ENCODE assay signal across 10 cellular contexts in genomic region chr14:75459099-75459741, GRCh38. TPM values are rescaled to one million over a fixed set of nuclear protein-coding genes. Genes with fewer than 3 reads are reported as not detected.
DNase-seq lines count a peak whose midpoint lies in the region; ATAC-seq and TF ChIP-seq lines count a peak whose summit lies in the region.
"Had no signal": no experiment of that assay in that cellular context is flagged by ENCODE, and none has a peak within 500 bp of the region (broad histone marks: within the 10 kb centered on the region; RNA-seq: fewer than 3 reads in every experiment).

No MANE protein-coding gene starts in this region.

- no peaks in the 10 kb centered on the region for H3K9me3 ChIP-seq in PC-9 (ENCODE audit: insufficient read depth, low read depth)

- intact Hi-C loops in PC-9 (cut with micrococcal nuclease; ENCODE audit: unreplicated experiment) (loop anchor here (1.0 to 10.0 kb wide), 13 partner anchors 9 to 1456 kb away; partner anchors contain the start of genes DLST and TMED10), left cardiac atrium (cut with DNase I) (no loop called here)

- H3K4me3 ChIP-seq in PC-9 = no peak overlapping the region; the same call in 1 of the 2 replicates

- H3K36me3 ChIP-seq in PC-9 (ENCODE audit: low read depth) = peaks cover 36% of the 10 kb centered on the region

- TF ChIP-seq CTCF in HFFc6 (IDR thresholded peaks at IDR 0.05) (no peak), PC-9 (conservative IDR thresholded peaks at IDR 0.05) (no peak)

- no peaks in the 10 kb centered on the region for H3K9me3 Mint-ChIP-seq in HFFc6

- peak overlapping the region; percentile 80 for H3K4me2 ChIP-seq in PC-9

- DNase-seq in HFFc6 (no peak), PC-9 (peak; percentile 99 to 100), left cardiac atrium (peak; percentile 66), putamen (ENCODE audit: low spot score) (peak; percentile 50), OCI-M1 (lab: John Stamatoyannopoulos, UW) (no peak), activated gamma-delta T cell (lab: John Stamatoyannopoulos, UW) (no peak)
- DNase-seq: stimulated activated CD4-positive, alpha-beta T cell treated with anti-CD3 and anti-CD28 coated beads, Interleukin-4, amount 100 ng/mL, for 4 hours had no signal

- H3K27ac Mint-ChIP-seq in HFFc6 = peak overlapping the region; percentile 33; the same call in 1 of the 2 replicates

- no peaks in the 10 kb centered on the region; the same call in 1 of the 2 replicates for H3K27me3 Mint-ChIP-seq in HFFc6 (ENCODE audit: insufficient read depth)

- no peak overlapping the region for H3K4me3 Mint-ChIP-seq in HFFc6
- H3K4me3 Mint-ChIP-seq: brain had no signal

- peaks cover 84% of the 10 kb centered on the region for H3K4me1 ChIP-seq in PC-9 (replicated peaks; ENCODE audit: insufficient read depth)

- H3F3A ChIP-seq in PC-9 (ENCODE audit: insufficient read depth, low read depth) = peaks cover 52% of the 10 kb centered on the region

- H2AFZ ChIP-seq in PC-9 = no peak overlapping the region

- peak overlapping the region; percentile 94 for H3K27ac ChIP-seq in PC-9

- POLR2A ChIA-PET in PC-9 (lab: Charles Lee; ENCODE audit: unreplicated experiment) = interaction anchor here (0.5 to 1.0 kb wide), 15 partner anchors 10 to 1498 kb away, joined by 3 to 17 read pairs (median 5); no protein-coding TSS in a partner anchor

- peaks cover 37% of the 10 kb centered on the region for H3K4me1 Mint-ChIP-seq in HFFc6 (ENCODE audit: low read depth)

- H3K9me2 ChIP-seq in PC-9 (ENCODE audit: insufficient read depth) = no peaks in the 10 kb centered on the region

- H3K79me2 ChIP-seq in PC-9 (ENCODE audit: low read depth) = peaks cover 90% of the 10 kb centered on the region

- ATAC-seq in left cardiac atrium (peak; percentile 81 to 91), HG03095 (IDR thresholded peaks at IDR 0.05; ENCODE audit: unreplicated experiment) (no peak), HG02588 (IDR thresholded peaks at IDR 0.05; ENCODE audit: unreplicated experiment) (no peak)

- no TSS peak for BruUV-seq in PC-9 (replicated peaks; lab: Mats Ljungman, UMichigan)

- H4K20me1 ChIP-seq in PC-9 (ENCODE audit: insufficient read depth) = no peaks in the 10 kb centered on the region

- H3K36me3 Mint-ChIP-seq in HFFc6 (ENCODE audit: low read depth) = peaks cover 33% of the 10 kb centered on the region

- CTCF ChIA-PET in PC-9 (lab: Charles Lee) = interaction anchor here (0.7 to 1.9 kb wide), 6 partner anchors 18 to 321 kb away, joined by 3 to 10 read pairs (median 3); no protein-coding TSS in a partner anchor

- H3K27me3 ChIP-seq in PC-9 (ENCODE audit: insufficient read depth, low read depth) = no peaks in the 10 kb centered on the region

RNA-seq across cellular contexts. Expression of gene JDP2, which starts 31.4 kb away (rescaled TPM):
- 10 to 100 TPM; 48.0 to 67.8 (median 61.8) TPM for total RNA-seq in HFFc6 (2021; fragmentation: NEBNext Ultra II Directional; extraction: Animal tissue kit (Norgen Biotek cat#: 25700))
- total RNA-seq in PC-9 (2021) = 186 and 300 TPM in 2 replicates
- total RNA-seq in left cardiac atrium = 10 to 100 TPM; 30.5 to 32.7 TPM

Comparison
In these comparisons a context has a peak if more than half of its experiments do, and no peak if none do; other contexts are left out.
1. DNase-seq: peak in PC-9 (2 of 2), left cardiac atrium (single experiment) and putamen (single experiment); none in HFFc6 (single experiment), OCI-M1 (single experiment) and activated gamma-delta T cell (single experiment).
2. ATAC-seq: peak in left cardiac atrium (2 of 2); none in HG03095 (single experiment) and HG02588 (single experiment).